1 cellular context compared by ENCODE assay signal in the genomic region with DNA sequence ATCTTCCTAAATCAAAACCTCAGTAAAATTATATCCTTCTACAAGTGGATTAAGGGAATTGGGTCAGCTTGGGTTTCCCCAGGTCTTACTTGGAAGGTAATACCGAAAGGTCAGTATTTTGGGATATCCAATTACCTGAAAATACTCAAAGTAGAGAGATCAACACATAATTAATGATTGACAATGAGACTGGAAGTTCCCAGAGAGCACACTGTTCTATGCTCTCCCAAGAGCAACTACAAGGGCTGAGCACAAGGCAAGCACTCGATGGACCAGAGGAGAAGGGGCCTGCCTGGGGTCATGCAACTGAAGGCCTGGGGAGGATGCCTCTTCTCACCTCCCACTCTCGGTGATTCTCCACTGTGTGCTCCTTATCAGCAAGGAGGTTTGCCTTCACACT.
TF ChIP-seq lines count a peak whose summit lies in the region.

No MANE protein-coding gene starts in this region.

TF ChIP-seq in HepG2, 621 proteins besides CTCF, POLR2A, EP300 and RAD21 (continued from another document):
- TF ChIP-seq, protein P1, sequence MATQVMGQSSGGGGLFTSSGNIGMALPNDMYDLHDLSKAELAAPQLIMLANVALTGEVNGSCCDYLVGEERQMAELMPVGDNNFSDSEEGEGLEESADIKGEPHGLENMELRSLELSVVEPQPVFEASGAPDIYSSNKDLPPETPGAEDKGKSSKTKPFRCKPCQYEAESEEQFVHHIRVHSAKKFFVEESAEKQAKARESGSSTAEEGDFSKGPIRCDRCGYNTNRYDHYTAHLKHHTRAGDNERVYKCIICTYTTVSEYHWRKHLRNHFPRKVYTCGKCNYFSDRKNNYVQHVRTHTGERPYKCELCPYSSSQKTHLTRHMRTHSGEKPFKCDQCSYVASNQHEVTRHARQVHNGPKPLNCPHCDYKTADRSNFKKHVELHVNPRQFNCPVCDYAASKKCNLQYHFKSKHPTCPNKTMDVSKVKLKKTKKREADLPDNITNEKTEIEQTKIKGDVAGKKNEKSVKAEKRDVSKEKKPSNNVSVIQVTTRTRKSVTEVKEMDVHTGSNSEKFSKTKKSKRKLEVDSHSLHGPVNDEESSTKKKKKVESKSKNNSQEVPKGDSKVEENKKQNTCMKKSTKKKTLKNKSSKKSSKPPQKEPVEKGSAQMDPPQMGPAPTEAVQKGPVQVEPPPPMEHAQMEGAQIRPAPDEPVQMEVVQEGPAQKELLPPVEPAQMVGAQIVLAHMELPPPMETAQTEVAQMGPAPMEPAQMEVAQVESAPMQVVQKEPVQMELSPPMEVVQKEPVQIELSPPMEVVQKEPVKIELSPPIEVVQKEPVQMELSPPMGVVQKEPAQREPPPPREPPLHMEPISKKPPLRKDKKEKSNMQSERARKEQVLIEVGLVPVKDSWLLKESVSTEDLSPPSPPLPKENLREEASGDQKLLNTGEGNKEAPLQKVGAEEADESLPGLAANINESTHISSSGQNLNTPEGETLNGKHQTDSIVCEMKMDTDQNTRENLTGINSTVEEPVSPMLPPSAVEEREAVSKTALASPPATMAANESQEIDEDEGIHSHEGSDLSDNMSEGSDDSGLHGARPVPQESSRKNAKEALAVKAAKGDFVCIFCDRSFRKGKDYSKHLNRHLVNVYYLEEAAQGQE (IDR thresholded peaks at IDR 0.05; ENCODE audit: borderline replicate concordance in 1 of 2, low read depth in 1 of 2, low read length in 2 of 2): no peak
- no peak for TF ChIP-seq JUN (CRISPR knock-in tag; IDR thresholded peaks at IDR 0.05)
- TF ChIP-seq SP1 (IDR thresholded peaks at IDR 0.05): no peak
- no peak for TF ChIP-seq SP1 (CRISPR knock-in tag; IDR thresholded peaks at IDR 0.05)
- TF ChIP-seq NKX3-1 (CRISPR knock-in tag; IDR thresholded peaks at IDR 0.05): no peak
- TF ChIP-seq RAD51 (IDR thresholded peaks at IDR 0.05; ENCODE audit: borderline replicate concordance): no peak
- no peak for TF ChIP-seq ATF7-NPFF (CRISPR knock-in tag; IDR thresholded peaks at IDR 0.05; ENCODE audit: low read depth)
- TF ChIP-seq, protein P2, sequence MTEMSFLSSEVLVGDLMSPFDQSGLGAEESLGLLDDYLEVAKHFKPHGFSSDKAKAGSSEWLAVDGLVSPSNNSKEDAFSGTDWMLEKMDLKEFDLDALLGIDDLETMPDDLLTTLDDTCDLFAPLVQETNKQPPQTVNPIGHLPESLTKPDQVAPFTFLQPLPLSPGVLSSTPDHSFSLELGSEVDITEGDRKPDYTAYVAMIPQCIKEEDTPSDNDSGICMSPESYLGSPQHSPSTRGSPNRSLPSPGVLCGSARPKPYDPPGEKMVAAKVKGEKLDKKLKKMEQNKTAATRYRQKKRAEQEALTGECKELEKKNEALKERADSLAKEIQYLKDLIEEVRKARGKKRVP (CRISPR knock-in tag; IDR thresholded peaks at IDR 0.05): no peak
- TF ChIP-seq SIN3A (IDR thresholded peaks at IDR 0.05; ENCODE audit: borderline replicate concordance, low read depth, low read length): no peak
- no peak for TF ChIP-seq AKAP8 (CRISPR knock-in tag; IDR thresholded peaks at IDR 0.05)
- TF ChIP-seq, protein P3, sequence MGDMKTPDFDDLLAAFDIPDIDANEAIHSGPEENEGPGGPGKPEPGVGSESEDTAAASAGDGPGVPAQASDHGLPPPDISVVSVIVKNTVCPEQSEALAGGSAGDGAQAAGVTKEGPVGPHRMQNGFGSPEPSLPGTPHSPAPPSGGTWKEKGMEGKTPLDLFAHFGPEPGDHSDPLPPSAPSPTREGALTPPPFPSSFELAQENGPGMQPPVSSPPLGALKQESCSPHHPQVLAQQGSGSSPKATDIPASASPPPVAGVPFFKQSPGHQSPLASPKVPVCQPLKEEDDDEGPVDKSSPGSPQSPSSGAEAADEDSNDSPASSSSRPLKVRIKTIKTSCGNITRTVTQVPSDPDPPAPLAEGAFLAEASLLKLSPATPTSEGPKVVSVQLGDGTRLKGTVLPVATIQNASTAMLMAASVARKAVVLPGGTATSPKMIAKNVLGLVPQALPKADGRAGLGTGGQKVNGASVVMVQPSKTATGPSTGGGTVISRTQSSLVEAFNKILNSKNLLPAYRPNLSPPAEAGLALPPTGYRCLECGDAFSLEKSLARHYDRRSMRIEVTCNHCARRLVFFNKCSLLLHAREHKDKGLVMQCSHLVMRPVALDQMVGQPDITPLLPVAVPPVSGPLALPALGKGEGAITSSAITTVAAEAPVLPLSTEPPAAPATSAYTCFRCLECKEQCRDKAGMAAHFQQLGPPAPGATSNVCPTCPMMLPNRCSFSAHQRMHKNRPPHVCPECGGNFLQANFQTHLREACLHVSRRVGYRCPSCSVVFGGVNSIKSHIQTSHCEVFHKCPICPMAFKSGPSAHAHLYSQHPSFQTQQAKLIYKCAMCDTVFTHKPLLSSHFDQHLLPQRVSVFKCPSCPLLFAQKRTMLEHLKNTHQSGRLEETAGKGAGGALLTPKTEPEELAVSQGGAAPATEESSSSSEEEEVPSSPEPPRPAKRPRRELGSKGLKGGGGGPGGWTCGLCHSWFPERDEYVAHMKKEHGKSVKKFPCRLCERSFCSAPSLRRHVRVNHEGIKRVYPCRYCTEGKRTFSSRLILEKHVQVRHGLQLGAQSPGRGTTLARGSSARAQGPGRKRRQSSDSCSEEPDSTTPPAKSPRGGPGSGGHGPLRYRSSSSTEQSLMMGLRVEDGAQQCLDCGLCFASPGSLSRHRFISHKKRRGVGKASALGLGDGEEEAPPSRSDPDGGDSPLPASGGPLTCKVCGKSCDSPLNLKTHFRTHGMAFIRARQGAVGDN (CRISPR knock-in tag; IDR thresholded peaks at IDR 0.05): no peak
- TF ChIP-seq, protein P4, sequence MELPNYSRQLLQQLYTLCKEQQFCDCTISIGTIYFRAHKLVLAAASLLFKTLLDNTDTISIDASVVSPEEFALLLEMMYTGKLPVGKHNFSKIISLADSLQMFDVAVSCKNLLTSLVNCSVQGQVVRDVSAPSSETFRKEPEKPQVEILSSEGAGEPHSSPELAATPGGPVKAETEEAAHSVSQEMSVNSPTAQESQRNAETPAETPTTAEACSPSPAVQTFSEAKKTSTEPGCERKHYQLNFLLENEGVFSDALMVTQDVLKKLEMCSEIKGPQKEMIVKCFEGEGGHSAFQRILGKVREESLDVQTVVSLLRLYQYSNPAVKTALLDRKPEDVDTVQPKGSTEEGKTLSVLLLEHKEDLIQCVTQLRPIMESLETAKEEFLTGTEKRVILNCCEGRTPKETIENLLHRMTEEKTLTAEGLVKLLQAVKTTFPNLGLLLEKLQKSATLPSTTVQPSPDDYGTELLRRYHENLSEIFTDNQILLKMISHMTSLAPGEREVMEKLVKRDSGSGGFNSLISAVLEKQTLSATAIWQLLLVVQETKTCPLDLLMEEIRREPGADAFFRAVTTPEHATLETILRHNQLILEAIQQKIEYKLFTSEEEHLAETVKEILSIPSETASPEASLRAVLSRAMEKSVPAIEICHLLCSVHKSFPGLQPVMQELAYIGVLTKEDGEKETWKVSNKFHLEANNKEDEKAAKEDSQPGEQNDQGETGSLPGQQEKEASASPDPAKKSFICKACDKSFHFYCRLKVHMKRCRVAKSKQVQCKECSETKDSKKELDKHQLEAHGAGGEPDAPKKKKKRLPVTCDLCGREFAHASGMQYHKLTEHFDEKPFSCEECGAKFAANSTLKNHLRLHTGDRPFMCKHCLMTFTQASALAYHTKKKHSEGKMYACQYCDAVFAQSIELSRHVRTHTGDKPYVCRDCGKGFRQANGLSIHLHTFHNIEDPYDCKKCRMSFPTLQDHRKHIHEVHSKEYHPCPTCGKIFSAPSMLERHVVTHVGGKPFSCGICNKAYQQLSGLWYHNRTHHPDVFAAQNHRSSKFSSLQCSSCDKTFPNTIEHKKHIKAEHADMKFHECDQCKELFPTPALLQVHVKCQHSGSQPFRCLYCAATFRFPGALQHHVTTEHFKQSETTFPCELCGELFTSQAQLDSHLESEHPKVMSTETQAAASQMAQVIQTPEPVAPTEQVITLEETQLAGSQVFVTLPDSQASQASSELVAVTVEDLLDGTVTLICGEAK (IDR thresholded peaks at IDR 0.05): no peak
- TF ChIP-seq, protein P4 (CRISPR knock-in tag; IDR thresholded peaks at IDR 0.05): no peak
